Comparison of ENCODE assay signal across 23 cellular contexts in genomic region chr13:76795701-76796695, GRCh38.
DNase-seq lines count a peak whose midpoint lies in the region; ATAC-seq and TF ChIP-seq lines count a peak whose summit lies in the region.
"Had no signal": no experiment of that assay in that cellular context is flagged by ENCODE, and none has a peak within 500 bp of the region (broad histone marks: within the 10 kb centered on the region; RNA-seq: fewer than 3 reads in every experiment).

No MANE protein-coding gene starts in this region.

- no peaks in the 10 kb centered on the region for H4K20me1 ChIP-seq in neural cell (ENCODE audit: insufficient read depth)

- no peaks in the 10 kb centered on the region for H3K79me2 ChIP-seq in neural cell (replicated peaks; ENCODE audit: insufficient read depth, low read length)

- no peaks in the 10 kb centered on the region for H3K36me3 ChIP-seq in neural cell (ENCODE audit: insufficient read depth, low read length)
- H3K36me3 ChIP-seq: left ventricle myocardium inferior, sigmoid colon had no signal

- TF ChIP-seq CTCF in neural cell (IDR thresholded peaks at IDR 0.05; ENCODE audit: poor library complexity, severe bottlenecking) = no peak

- no peak for TF ChIP-seq RAD21 in neural cell (conservative IDR thresholded peaks at IDR 0.05)

- H3K9ac ChIP-seq in neural cell (ENCODE audit: low read length) = no peak overlapping the region

- no peak overlapping the region for H2AFZ ChIP-seq in neural cell (ENCODE audit: low read depth, low read length)

- H3K4me3 ChIP-seq in neural cell (ENCODE audit: low read length) = no peak overlapping the region
- H3K4me3 ChIP-seq: left ventricle myocardium inferior, sigmoid colon had no signal

- ATAC-seq in GM19035 (IDR thresholded peaks at IDR 0.05; ENCODE audit: unreplicated experiment) = no peak

- no peaks in the 10 kb centered on the region for H3F3A ChIP-seq in neural cell (ENCODE audit: insufficient read depth, low read length, poor library complexity, severe bottlenecking)

- H3K27ac ChIP-seq in neural cell (ENCODE audit: low read length) = no peak overlapping the region
- H3K27ac ChIP-seq: epithelial cell of prostate, left ventricle myocardium inferior, sigmoid colon had no signal

- H3K4me2 ChIP-seq in neural cell (ENCODE audit: low read length) = no peak overlapping the region

- DNase-seq in ELR (ENCODE audit: low read depth) (peak; percentile 15), NCI-H748 (lab: John Stamatoyannopoulos, UW; ENCODE audit: unreplicated experiment) (peak; percentile 16), fibroblast of peridontal ligament (ENCODE audit: extremely low read depth) (peak; percentile 88), NCI-H526 (lab: John Stamatoyannopoulos, UW) (no peak), MV-4-11 (lab: John Stamatoyannopoulos, UW) (no peak), epidermal melanocyte (ENCODE audit: insufficient read length, low spot score) (no peak)
- DNase-seq: activated CD4-positive, alpha-beta T cell treated with anti-CD3 and anti-CD28 coated beads, Interleukin-2, amount 50 U/mL, for 48 hours; activated naive CD8-positive, alpha-beta T cell treated with anti-CD3 and anti-CD28 coated beads, Interleukin-2, amount 10 ng/mL, durations not matched to agents 7 days and 5 days; cerebellar nuclear complex; foreskin melanocyte; GDM1; left ventricle myocardium inferior; midbrain; MM.1S; NCI-H2227 treated with DMSO at 0.1 percent for 48 hours; NK-92 treated with Interleukin-12 subunit alpha and Interleukin-12 subunit beta, amount 100 ng/mL, for 24 hours; SIG-M5; sigmoid colon; SW 1271; trophoblast cell had no signal

- no peaks in the 10 kb centered on the region for H3K9me2 ChIP-seq in neural cell (ENCODE audit: insufficient read depth, low read length)

- TF ChIP-seq EP300 in neural cell (conservative IDR thresholded peaks at IDR 0.05; ENCODE audit: poor library complexity, severe bottlenecking) = peak; percentile 15

- no peaks in the 10 kb centered on the region for H3K27me3 ChIP-seq in neural cell (ENCODE audit: insufficient read depth, low read depth, low read length)
- H3K27me3 ChIP-seq: sigmoid colon had no signal

- H3K9me3 ChIP-seq in neural cell (ENCODE audit: low read length) = no peaks in the 10 kb centered on the region
- H3K9me3 ChIP-seq: left ventricle myocardium inferior, sigmoid colon had no signal

TF ChIP-seq in neural cell, 6 proteins besides CTCF, POLR2A, EP300 and RAD21:
- TF ChIP-seq TAF1 (IDR thresholded peaks at IDR 0.05; ENCODE audit: low read depth) (no peak), MXI1 (conservative IDR thresholded peaks at IDR 0.05; ENCODE audit: poor library complexity, severe bottlenecking) (no peak), EZH2 (IDR thresholded peaks at IDR 0.05; ENCODE audit: borderline replicate concordance, insufficient read depth, low read length, poor library complexity, severe bottlenecking) (no peak), REST (IDR thresholded peaks at IDR 0.05; ENCODE audit: borderline replicate concordance) (no peak), POLR2AphosphoS5 (IDR thresholded peaks at IDR 0.05) (no peak), SMC3 (conservative IDR thresholded peaks at IDR 0.05; ENCODE audit: poor library complexity) (no peak)

Comparison
In these comparisons a context has a peak if more than half of its experiments do, and no peak if none do; other contexts are left out.
1. DNase-seq: peak in ELR (single experiment), NCI-H748 (single experiment) and fibroblast of peridontal ligament (single experiment); none in NCI-H526 (0 of 2), MV-4-11 (single experiment) and epidermal melanocyte (single experiment).